ENCODE assay signal across 26 cellular contexts in genomic region chr3:72229952-72230351, GRCh38.
"Had no signal": no experiment of that assay in that cellular context is flagged by ENCODE, and none has a peak within 500 bp of the region (broad histone marks: within the 10 kb centered on the region; RNA-seq: fewer than 3 reads in every experiment).

No MANE protein-coding gene starts in this region.

- H3K4me2 ChIP-seq: hepatocyte had no signal

- ATAC-seq: activated T-cell treated with anti-CD3 and anti-CD28 coated beads, Interleukin-2, amount 50 U/mL, for 72 hours; natural killer cell treated with Interleukin-12 subunit alpha and Interleukin-12 subunit beta and Interleukin-15 and Interleukin-18, amount 100 ng/mL, for 72 hours; psoas muscle; stimulated activated naive CD8-positive, alpha-beta T cell treated with anti-CD3 and anti-CD28 coated beads, Interleukin-15, Interleukin-2, amounts not matched to agents 100 U/mL and 50 U/mL, for 24 hours; upper lobe of right lung had no signal

- DNase-seq: activated CD4-positive, alpha-beta T cell treated with anti-CD3 and anti-CD28 coated beads for 4 hours; activated CD4-positive, alpha-beta T cell treated with anti-CD3 and anti-CD28 coated beads, Interleukin-2, amount 50 U/mL, for 48 hours; activated CD4-positive, CD25-positive, alpha-beta regulatory T cell; activated effector memory CD4-positive, alpha-beta T cell treated with Interleukin-2 at 50 U/mL for 16 hours; activated naive CD4-positive, alpha-beta T cell treated with anti-CD3 and anti-CD28 coated beads for 36 hours; activated naive CD8-positive, alpha-beta T cell treated with anti-CD3 and anti-CD28 coated beads, Interleukin-2, amount 10 ng/mL, durations not matched to agents 7 days and 5 days; activated T-cell treated with anti-CD3 and anti-CD28 coated beads, Interleukin-2, amount 50 U/mL, for 72 hours; amniotic stem cell; colonic mucosa; dorsolateral prefrontal cortex; glutamatergic neuron; immature natural killer cell; left ventricle myocardium inferior; mammary epithelial cell; psoas muscle; stimulated activated CD4-positive, alpha-beta T cell treated with anti-CD3 and anti-CD28 coated beads, Interleukin-4, amount 100 ng/mL, for 4 hours; stimulated activated naive CD8-positive, alpha-beta T cell treated with anti-CD3 and anti-CD28 coated beads, Interleukin-15, Interleukin-2, amounts not matched to agents 100 U/mL and 50 U/mL, for 24 hours; T1000; thyroid gland; upper lobe of right lung had no signal

- H3K4me1 ChIP-seq: colonic mucosa, thyroid gland had no signal

- H3K27me3 ChIP-seq: colonic mucosa, esophagus muscularis mucosa, hepatocyte, right atrium auricular region, thyroid gland, upper lobe of right lung had no signal

- H3K27ac ChIP-seq: colonic mucosa, esophagus muscularis mucosa, hepatocyte, left ventricle myocardium inferior, psoas muscle, right atrium auricular region, thyroid gland, upper lobe of right lung had no signal

- FAIRE-seq: bronchial epithelial cell, frontal cortex had no signal

- H3K9me3 ChIP-seq: colonic mucosa, thyroid gland had no signal

- H3K36me3 ChIP-seq: colonic mucosa, esophagus muscularis mucosa, left ventricle myocardium inferior, right atrium auricular region, thyroid gland, upper lobe of right lung had no signal

- H3K4me3 ChIP-seq: colonic mucosa, dorsolateral prefrontal cortex, esophagus muscularis mucosa, hepatocyte, left ventricle myocardium inferior, psoas muscle, right atrium auricular region, thyroid gland, upper lobe of right lung had no signal
